ENCODE assay signal across 2 cellular contexts in the genomic region with DNA sequence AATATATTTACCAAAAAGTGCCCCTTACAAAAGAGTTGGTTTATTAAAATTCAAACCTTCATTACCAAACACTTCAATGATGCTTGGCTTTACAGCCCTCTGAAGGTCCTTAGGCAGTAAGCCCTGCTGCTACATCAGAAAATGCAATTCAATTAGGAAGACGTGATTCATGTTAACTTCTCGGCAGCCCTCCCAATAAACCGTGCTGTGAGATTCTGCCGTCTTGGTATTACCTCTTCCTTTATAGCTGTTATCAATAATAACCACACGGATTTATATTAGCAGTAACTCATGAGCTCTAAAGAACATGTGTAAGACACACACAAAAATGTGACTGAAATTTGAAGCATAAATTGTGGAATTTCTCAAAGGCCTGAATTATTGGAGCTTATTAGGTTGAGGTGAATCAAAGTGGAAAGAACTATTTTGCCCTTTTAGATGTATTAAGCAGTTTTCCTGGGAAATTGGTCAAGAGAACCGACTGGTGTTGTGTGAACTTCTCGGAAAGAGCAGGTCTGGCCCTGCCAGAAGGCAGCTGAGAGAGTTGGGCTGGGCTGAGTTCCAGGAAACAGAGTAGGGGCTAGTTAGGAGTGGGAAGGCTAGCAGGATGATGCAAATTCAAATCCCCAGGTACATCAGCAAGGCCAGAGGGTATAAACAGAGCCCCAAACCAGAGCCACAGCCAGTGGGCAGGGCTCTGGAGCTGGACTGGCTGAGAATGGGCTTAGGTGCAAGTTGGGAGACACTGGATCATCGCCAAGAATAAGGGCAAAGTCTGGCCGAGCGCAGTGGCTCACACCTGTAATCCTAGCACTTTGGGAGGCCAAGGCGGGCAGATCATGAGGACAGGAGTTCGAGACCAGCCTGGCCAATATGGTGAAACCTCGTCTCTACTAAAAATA.
TF ChIP-seq lines count a peak whose summit lies in the region.

No MANE protein-coding gene starts in this region.

TF ChIP-seq in K562, 482 proteins besides CTCF, POLR2A, EP300 and RAD21 (continues in another document):
- no peak for TF ChIP-seq HNRNPL (IDR thresholded peaks at IDR 0.05; ENCODE audit: low read depth, low read length)
- TF ChIP-seq PHF8 (IDR thresholded peaks at IDR 0.05; ENCODE audit: borderline replicate concordance, low read length): peak; percentile 21; the same call in 1 of the 2 replicates
- TF ChIP-seq, protein P1, sequence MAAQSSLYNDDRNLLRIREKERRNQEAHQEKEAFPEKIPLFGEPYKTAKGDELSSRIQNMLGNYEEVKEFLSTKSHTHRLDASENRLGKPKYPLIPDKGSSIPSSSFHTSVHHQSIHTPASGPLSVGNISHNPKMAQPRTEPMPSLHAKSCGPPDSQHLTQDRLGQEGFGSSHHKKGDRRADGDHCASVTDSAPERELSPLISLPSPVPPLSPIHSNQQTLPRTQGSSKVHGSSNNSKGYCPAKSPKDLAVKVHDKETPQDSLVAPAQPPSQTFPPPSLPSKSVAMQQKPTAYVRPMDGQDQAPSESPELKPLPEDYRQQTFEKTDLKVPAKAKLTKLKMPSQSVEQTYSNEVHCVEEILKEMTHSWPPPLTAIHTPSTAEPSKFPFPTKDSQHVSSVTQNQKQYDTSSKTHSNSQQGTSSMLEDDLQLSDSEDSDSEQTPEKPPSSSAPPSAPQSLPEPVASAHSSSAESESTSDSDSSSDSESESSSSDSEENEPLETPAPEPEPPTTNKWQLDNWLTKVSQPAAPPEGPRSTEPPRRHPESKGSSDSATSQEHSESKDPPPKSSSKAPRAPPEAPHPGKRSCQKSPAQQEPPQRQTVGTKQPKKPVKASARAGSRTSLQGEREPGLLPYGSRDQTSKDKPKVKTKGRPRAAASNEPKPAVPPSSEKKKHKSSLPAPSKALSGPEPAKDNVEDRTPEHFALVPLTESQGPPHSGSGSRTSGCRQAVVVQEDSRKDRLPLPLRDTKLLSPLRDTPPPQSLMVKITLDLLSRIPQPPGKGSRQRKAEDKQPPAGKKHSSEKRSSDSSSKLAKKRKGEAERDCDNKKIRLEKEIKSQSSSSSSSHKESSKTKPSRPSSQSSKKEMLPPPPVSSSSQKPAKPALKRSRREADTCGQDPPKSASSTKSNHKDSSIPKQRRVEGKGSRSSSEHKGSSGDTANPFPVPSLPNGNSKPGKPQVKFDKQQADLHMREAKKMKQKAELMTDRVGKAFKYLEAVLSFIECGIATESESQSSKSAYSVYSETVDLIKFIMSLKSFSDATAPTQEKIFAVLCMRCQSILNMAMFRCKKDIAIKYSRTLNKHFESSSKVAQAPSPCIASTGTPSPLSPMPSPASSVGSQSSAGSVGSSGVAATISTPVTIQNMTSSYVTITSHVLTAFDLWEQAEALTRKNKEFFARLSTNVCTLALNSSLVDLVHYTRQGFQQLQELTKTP (IDR thresholded peaks at IDR 0.05; ENCODE audit: low read depth in 1 of 2, partially characterized antibody in 2 of 2): peak in 1 of 2 experiments; percentile 38
- TF ChIP-seq RNF2 (IDR thresholded peaks at IDR 0.05): no peak
- TF ChIP-seq CTBP1 (IDR thresholded peaks at IDR 0.05; ENCODE audit: borderline replicate concordance): peak; percentile 78
- TF ChIP-seq, protein P2, sequence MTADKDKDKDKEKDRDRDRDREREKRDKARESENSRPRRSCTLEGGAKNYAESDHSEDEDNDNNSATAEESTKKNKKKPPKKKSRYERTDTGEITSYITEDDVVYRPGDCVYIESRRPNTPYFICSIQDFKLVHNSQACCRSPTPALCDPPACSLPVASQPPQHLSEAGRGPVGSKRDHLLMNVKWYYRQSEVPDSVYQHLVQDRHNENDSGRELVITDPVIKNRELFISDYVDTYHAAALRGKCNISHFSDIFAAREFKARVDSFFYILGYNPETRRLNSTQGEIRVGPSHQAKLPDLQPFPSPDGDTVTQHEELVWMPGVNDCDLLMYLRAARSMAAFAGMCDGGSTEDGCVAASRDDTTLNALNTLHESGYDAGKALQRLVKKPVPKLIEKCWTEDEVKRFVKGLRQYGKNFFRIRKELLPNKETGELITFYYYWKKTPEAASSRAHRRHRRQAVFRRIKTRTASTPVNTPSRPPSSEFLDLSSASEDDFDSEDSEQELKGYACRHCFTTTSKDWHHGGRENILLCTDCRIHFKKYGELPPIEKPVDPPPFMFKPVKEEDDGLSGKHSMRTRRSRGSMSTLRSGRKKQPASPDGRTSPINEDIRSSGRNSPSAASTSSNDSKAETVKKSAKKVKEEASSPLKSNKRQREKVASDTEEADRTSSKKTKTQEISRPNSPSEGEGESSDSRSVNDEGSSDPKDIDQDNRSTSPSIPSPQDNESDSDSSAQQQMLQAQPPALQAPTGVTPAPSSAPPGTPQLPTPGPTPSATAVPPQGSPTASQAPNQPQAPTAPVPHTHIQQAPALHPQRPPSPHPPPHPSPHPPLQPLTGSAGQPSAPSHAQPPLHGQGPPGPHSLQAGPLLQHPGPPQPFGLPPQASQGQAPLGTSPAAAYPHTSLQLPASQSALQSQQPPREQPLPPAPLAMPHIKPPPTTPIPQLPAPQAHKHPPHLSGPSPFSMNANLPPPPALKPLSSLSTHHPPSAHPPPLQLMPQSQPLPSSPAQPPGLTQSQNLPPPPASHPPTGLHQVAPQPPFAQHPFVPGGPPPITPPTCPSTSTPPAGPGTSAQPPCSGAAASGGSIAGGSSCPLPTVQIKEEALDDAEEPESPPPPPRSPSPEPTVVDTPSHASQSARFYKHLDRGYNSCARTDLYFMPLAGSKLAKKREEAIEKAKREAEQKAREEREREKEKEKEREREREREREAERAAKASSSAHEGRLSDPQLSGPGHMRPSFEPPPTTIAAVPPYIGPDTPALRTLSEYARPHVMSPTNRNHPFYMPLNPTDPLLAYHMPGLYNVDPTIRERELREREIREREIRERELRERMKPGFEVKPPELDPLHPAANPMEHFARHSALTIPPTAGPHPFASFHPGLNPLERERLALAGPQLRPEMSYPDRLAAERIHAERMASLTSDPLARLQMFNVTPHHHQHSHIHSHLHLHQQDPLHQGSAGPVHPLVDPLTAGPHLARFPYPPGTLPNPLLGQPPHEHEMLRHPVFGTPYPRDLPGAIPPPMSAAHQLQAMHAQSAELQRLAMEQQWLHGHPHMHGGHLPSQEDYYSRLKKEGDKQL (CRISPR knock-in tag; IDR thresholded peaks at IDR 0.05; ENCODE audit: borderline replicate concordance): no peak
- 0 out of 2 replicates have a peak, but pooled peaks have one; percentile 16 for TF ChIP-seq SMARCA4 (IDR thresholded peaks at IDR 0.05)
- TF ChIP-seq DMBX1 (CRISPR knock-in tag; IDR thresholded peaks at IDR 0.05; ENCODE audit: borderline replicate concordance): peak; percentile 63; the same call in 1 of the 2 replicates
- TF ChIP-seq MED1 (CRISPR knock-in tag; IDR thresholded peaks at IDR 0.05; ENCODE audit: borderline replicate concordance): no peak
- TF ChIP-seq, protein P3, sequence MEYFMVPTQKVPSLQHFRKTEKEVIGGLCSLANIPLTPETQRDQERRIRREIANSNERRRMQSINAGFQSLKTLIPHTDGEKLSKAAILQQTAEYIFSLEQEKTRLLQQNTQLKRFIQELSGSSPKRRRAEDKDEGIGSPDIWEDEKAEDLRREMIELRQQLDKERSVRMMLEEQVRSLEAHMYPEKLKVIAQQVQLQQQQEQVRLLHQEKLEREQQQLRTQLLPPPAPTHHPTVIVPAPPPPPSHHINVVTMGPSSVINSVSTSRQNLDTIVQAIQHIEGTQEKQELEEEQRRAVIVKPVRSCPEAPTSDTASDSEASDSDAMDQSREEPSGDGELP (CRISPR knock-in tag; IDR thresholded peaks at IDR 0.05; ENCODE audit: borderline replicate concordance): peak; percentile 38; the same call in 1 of the 2 replicates
- no peak for TF ChIP-seq ZNF239 (CRISPR knock-in tag; IDR thresholded peaks at IDR 0.05)

TF ChIP-seq in HepG2, 621 proteins besides CTCF, POLR2A, EP300 and RAD21 (continues in another document):
- TF ChIP-seq CC2D1A (CRISPR knock-in tag; IDR thresholded peaks at IDR 0.05) (no peak), YEATS2 (CRISPR knock-in tag; IDR thresholded peaks at IDR 0.05; ENCODE audit: borderline replicate concordance) (no peak), ZMYM3 (CRISPR knock-in tag; IDR thresholded peaks at IDR 0.05) (peak; percentile 69; the same call in 1 of the 2 replicates), ZNF644 (CRISPR knock-in tag; IDR thresholded peaks at IDR 0.05; ENCODE audit: low read depth) (peak; percentile 38; the same call in 1 of the 2 replicates), SYNCRIP (IDR thresholded peaks at IDR 0.05; ENCODE audit: insufficient read depth, low read depth, low read length) (no peak), ZMYM2 (CRISPR knock-in tag; IDR thresholded peaks at IDR 0.05) (peak; percentile 50; the same call in 1 of the 2 replicates), MLLT10 (CRISPR knock-in tag; IDR thresholded peaks at IDR 0.05) (no peak), HNF4G (IDR thresholded peaks at IDR 0.05; ENCODE audit: borderline replicate concordance, low read depth, low read length) (no peak), HNF4G (CRISPR knock-in tag; IDR thresholded peaks at IDR 0.05; ENCODE audit: borderline replicate concordance, low read depth) (peak; percentile 51; the same call in 1 of the 2 replicates), BRCA1 (CRISPR knock-in tag; IDR thresholded peaks at IDR 0.05) (no peak), ZNF841 (CRISPR knock-in tag; IDR thresholded peaks at IDR 0.05; ENCODE audit: borderline replicate concordance) (no peak), NRL (CRISPR knock-in tag; IDR thresholded peaks at IDR 0.05; ENCODE audit: borderline replicate concordance) (0 out of 2 replicates have a peak, but pooled peaks have one; percentile 22), ZNF460 (CRISPR knock-in tag; IDR thresholded peaks at IDR 0.05; ENCODE audit: borderline replicate concordance) (peak; percentile 77), HDAC2 (CRISPR knock-in tag; IDR thresholded peaks at IDR 0.05) (peak; percentile 54; the same call in 1 of the 2 replicates), ZSCAN31 (CRISPR knock-in tag; IDR thresholded peaks at IDR 0.05; ENCODE audit: low read depth) (0 out of 2 replicates have a peak, but pooled peaks have one; percentile 48), RARA (CRISPR knock-in tag; IDR thresholded peaks at IDR 0.05) (0 out of 2 replicates have a peak, but pooled peaks have one; percentile 3), ZNF629 (CRISPR knock-in tag; conservative IDR thresholded peaks at IDR 0.05) (peak; percentile 72), ZNF850 (CRISPR knock-in tag; conservative IDR thresholded peaks at IDR 0.05) (no peak), ZNF891 (CRISPR knock-in tag; IDR thresholded peaks at IDR 0.05) (peak; percentile 59), ZNF772 (CRISPR knock-in tag; IDR thresholded peaks at IDR 0.05) (0 out of 2 replicates have a peak, but pooled peaks have one; percentile 59), RXRA (CRISPR knock-in tag; IDR thresholded peaks at IDR 0.05) (peak; percentile 25; the same call in 1 of the 2 replicates)
- TF ChIP-seq, protein P4, sequence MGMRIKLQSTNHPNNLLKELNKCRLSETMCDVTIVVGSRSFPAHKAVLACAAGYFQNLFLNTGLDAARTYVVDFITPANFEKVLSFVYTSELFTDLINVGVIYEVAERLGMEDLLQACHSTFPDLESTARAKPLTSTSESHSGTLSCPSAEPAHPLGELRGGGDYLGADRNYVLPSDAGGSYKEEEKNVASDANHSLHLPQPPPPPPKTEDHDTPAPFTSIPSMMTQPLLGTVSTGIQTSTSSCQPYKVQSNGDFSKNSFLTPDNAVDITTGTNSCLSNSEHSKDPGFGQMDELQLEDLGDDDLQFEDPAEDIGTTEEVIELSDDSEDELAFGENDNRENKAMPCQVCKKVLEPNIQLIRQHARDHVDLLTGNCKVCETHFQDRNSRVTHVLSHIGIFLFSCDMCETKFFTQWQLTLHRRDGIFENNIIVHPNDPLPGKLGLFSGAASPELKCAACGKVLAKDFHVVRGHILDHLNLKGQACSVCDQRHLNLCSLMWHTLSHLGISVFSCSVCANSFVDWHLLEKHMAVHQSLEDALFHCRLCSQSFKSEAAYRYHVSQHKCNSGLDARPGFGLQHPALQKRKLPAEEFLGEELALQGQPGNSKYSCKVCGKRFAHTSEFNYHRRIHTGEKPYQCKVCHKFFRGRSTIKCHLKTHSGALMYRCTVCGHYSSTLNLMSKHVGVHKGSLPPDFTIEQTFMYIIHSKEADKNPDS (CRISPR knock-in tag; IDR thresholded peaks at IDR 0.05): no peak
- TF ChIP-seq, protein P5, sequence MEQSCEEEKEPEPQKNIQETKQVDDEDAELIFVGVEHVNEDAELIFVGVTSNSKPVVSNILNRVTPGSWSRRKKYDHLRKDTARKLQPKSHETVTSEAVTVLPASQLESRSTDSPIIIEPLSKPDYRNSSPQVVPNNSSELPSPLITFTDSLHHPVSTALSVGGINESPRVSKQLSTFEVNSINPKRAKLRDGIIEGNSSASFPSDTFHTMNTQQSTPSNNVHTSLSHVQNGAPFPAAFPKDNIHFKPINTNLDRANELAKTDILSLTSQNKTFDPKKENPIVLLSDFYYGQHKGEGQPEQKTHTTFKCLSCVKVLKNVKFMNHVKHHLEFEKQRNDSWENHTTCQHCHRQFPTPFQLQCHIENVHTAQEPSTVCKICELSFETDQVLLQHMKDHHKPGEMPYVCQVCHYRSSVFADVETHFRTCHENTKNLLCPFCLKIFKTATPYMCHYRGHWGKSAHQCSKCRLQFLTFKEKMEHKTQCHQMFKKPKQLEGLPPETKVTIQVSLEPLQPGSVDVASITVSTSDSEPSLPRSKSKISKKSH (CRISPR knock-in tag; IDR thresholded peaks at IDR 0.05; ENCODE audit: borderline replicate concordance): 0 out of 2 replicates have a peak, but pooled peaks have one; percentile 54
- TF ChIP-seq, protein P6, sequence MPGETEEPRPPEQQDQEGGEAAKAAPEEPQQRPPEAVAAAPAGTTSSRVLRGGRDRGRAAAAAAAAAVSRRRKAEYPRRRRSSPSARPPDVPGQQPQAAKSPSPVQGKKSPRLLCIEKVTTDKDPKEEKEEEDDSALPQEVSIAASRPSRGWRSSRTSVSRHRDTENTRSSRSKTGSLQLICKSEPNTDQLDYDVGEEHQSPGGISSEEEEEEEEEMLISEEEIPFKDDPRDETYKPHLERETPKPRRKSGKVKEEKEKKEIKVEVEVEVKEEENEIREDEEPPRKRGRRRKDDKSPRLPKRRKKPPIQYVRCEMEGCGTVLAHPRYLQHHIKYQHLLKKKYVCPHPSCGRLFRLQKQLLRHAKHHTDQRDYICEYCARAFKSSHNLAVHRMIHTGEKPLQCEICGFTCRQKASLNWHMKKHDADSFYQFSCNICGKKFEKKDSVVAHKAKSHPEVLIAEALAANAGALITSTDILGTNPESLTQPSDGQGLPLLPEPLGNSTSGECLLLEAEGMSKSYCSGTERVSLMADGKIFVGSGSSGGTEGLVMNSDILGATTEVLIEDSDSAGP (CRISPR knock-in tag; IDR thresholded peaks at IDR 0.05; ENCODE audit: borderline replicate concordance): no peak
- TF ChIP-seq, protein P7, sequence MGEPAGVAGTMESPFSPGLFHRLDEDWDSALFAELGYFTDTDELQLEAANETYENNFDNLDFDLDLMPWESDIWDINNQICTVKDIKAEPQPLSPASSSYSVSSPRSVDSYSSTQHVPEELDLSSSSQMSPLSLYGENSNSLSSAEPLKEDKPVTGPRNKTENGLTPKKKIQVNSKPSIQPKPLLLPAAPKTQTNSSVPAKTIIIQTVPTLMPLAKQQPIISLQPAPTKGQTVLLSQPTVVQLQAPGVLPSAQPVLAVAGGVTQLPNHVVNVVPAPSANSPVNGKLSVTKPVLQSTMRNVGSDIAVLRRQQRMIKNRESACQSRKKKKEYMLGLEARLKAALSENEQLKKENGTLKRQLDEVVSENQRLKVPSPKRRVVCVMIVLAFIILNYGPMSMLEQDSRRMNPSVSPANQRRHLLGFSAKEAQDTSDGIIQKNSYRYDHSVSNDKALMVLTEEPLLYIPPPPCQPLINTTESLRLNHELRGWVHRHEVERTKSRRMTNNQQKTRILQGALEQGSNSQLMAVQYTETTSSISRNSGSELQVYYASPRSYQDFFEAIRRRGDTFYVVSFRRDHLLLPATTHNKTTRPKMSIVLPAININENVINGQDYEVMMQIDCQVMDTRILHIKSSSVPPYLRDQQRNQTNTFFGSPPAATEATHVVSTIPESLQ (CRISPR knock-in tag; conservative IDR thresholded peaks at IDR 0.05): no peak
